ENCODE assay signal across 8 cellular contexts in the genomic region with DNA sequence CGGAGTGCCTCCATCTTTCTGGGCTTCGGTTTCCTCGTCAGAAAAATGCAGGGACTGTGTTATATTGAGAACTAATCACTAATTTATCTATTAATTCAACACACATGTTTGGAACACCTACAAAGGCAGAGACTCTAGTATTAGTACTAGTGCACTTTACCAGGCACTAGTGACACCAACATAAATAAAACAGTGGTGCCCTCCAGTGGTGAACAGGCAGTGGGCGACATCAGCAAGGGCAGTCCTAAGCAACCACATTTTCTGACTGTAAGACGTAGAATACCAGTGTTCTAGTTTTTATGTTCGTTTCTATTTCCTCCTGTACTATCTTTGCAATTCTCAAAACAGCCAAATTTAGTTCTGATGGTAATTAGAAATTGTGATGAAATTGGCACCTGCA.
A peak's percentile ranks its signal among the peaks of the same experiment; 100 is the strongest.
DNase-seq lines count a peak whose midpoint lies in the region; ATAC-seq and TF ChIP-seq lines count a peak whose summit lies in the region.

No MANE protein-coding gene starts in this region.

- H2BK15ac ChIP-seq in neuronal stem cell (ENCODE audit: low read length): no peak overlapping the region

- no peak overlapping the region for H4K91ac ChIP-seq in neuronal stem cell (ENCODE audit: low read depth, low read length, poor library complexity)

- H3K4ac ChIP-seq in neuronal stem cell (ENCODE audit: low read length): no peak overlapping the region

- no peaks in the 10 kb centered on the region for H3K79me1 ChIP-seq in neuronal stem cell (ENCODE audit: low read depth, low read length)

- no peaks in the 10 kb centered on the region for H3K27me3 ChIP-seq in PC-3 (ENCODE audit: low read length)
- no peaks in the 10 kb centered on the region for H3K27me3 ChIP-seq in colonic mucosa
- H3K27me3 ChIP-seq in neuronal stem cell (ENCODE audit: control insufficient read depth in 3 of 3, insufficient read depth in 3 of 3, low read depth in 1 of 3, low read length in 3 of 3): no peaks in the 10 kb centered on the region

- ATAC-seq in GM18907 (IDR thresholded peaks at IDR 0.05; ENCODE audit: unreplicated experiment) (peak; percentile 71), HG03196 (IDR thresholded peaks at IDR 0.05; ENCODE audit: unreplicated experiment) (peak; percentile 55), PC-3 (peak; percentile 42; the same call in 1 of the 2 replicates)

- H3K9ac ChIP-seq in PC-3 (ENCODE audit: low read length) (no peak overlapping the region), colonic mucosa (ENCODE audit: low read depth in 2 of 2, low read length in 2 of 2) (no peak overlapping the region), neuronal stem cell (ENCODE audit: low read depth, low read length, poor library complexity) (no peak overlapping the region)

- no peaks in the 10 kb centered on the region for H3F3A ChIP-seq in PC-3 (ENCODE audit: low read length, unreplicated experiment)

- H2AFZ ChIP-seq in PC-3 (ENCODE audit: low read length): no peak overlapping the region
- no peak overlapping the region for H2AFZ ChIP-seq in neuronal stem cell (ENCODE audit: low read length)

- no peak overlapping the region for H2BK12ac ChIP-seq in neuronal stem cell (ENCODE audit: low read length)

- H3K9me3 ChIP-seq in PC-3 (ENCODE audit: low read length): no peaks in the 10 kb centered on the region
- no peaks in the 10 kb centered on the region for H3K9me3 ChIP-seq in colonic mucosa
- no peaks in the 10 kb centered on the region for H3K9me3 ChIP-seq in neuronal stem cell (replicated peaks in 1 of 2; ENCODE audit: control insufficient read depth in 2 of 2, insufficient read depth in 1 of 2, low read depth in 1 of 2, low read length in 2 of 2)

- H3K27ac ChIP-seq in PC-3 (ENCODE audit: low read length): no peak overlapping the region
- no peak overlapping the region for H3K27ac ChIP-seq in colonic mucosa
- no peak overlapping the region for H3K27ac ChIP-seq in neuronal stem cell (replicated peaks; ENCODE audit: low read length)

- H3K4me1 ChIP-seq in PC-3 (ENCODE audit: insufficient read depth, low read length): peaks cover 14% of the 10 kb centered on the region
- H3K4me1 ChIP-seq in colonic mucosa: no peaks in the 10 kb centered on the region
- H3K4me1 ChIP-seq in neuronal stem cell (ENCODE audit: control insufficient read depth in 2 of 2, insufficient read depth in 1 of 2, low read depth in 1 of 2, low read length in 2 of 2): peaks cover 4 to 13% of the 10 kb centered on the region in 2 donors

- peaks cover 15% of the 10 kb centered on the region for H3K36me3 Mint-ChIP-seq in neural crest cell (ENCODE audit: low read depth)

- H3K36me3 ChIP-seq in PC-3 (ENCODE audit: low read depth, low read length): no peaks in the 10 kb centered on the region
- H3K36me3 ChIP-seq in colonic mucosa: no peaks in the 10 kb centered on the region
- H3K36me3 ChIP-seq in neuronal stem cell (replicated peaks in 1 of 2; ENCODE audit: control insufficient read depth in 2 of 2, insufficient read depth in 2 of 2, low read length in 2 of 2): peaks cover 15 to 58% of the 10 kb centered on the region in 2 donors

- intact Hi-C loops in PC-3 (cut with micrococcal nuclease): loop anchor here (5.0 kb wide), 1 partner anchor 119 kb away; the partner anchor contains the start of gene TBC1D9
- intact Hi-C loops in colonic mucosa (cut with DNase I): loop anchor here (5.0 kb wide), 1 partner anchor 41 kb away; no protein-coding TSS in a partner anchor

- TF ChIP-seq CTCF in PC-3 (conservative IDR thresholded peaks at IDR 0.05; ENCODE audit: low read depth, low read length) (peak; percentile 71), colonic mucosa (IDR thresholded peaks at IDR 0.05) (peak; percentile 57), neural crest cell (conservative IDR thresholded peaks at IDR 0.05) (peak; percentile 72)

- H3K4me3 Mint-ChIP-seq in neural crest cell: no peak overlapping the region

- H3K27ac Mint-ChIP-seq in neural crest cell (ENCODE audit: unreplicated experiment): no peak overlapping the region

- H3K14ac ChIP-seq in neuronal stem cell (ENCODE audit: low read length): no peak overlapping the region

- peaks cover 9% of the 10 kb centered on the region for H3K4me1 Mint-ChIP-seq in neural crest cell

- CTCF ChIA-PET in PC-3 (lab: Charles Lee): no interaction called here

- no peak overlapping the region for H2BK120ac ChIP-seq in neuronal stem cell (ENCODE audit: low read depth, low read length)

- WGBS in neuronal stem cell (ENCODE audit: extremely low coverage in 2 of 2, insufficient read length in 2 of 2, insufficient replicate concordance in 1 of 2), 2 donors: no CpG with 5 or more reads among the region's 6 CpGs

- H3K23ac ChIP-seq in neuronal stem cell (ENCODE audit: low read depth, low read length, poor library complexity): no peak overlapping the region

- no peaks in the 10 kb centered on the region for H3K9me3 Mint-ChIP-seq in neural crest cell

- H3K4me3 ChIP-seq in PC-3 (ENCODE audit: low read length) (no peak overlapping the region), colonic mucosa (no peak overlapping the region), neuronal stem cell (ENCODE audit: low read length in 2 of 2) (no peak overlapping the region)

- H3K27me3 Mint-ChIP-seq in neural crest cell (ENCODE audit: low read depth): no peaks in the 10 kb centered on the region

- H4K8ac ChIP-seq in neuronal stem cell (ENCODE audit: low read depth, low read length): no peak overlapping the region

- no peak overlapping the region for H2BK5ac ChIP-seq in neuronal stem cell (ENCODE audit: low read length)

- DNase-seq in DMS 273 (lab: John Stamatoyannopoulos, UW; ENCODE audit: unreplicated experiment) (peak; percentile 38), PC-3 (peak; percentile 36), colonic mucosa (peak; percentile 48), neural crest cell (ENCODE audit: low read depth, low spot score) (peak; percentile 28), NCI-H2196 treated with DMSO at 0.1 percent for 48 hours (lab: John Stamatoyannopoulos, UW; ENCODE audit: unreplicated experiment) (no peak), neuronal stem cell (ENCODE audit: low spot score) (no peak)

- H3K18ac ChIP-seq in neuronal stem cell (ENCODE audit: low read length): no peak overlapping the region

- no TSS peak for BruUV-seq in PC-3 (replicated peaks; lab: Mats Ljungman, UMichigan)

- POLR2A ChIA-PET in PC-3 (lab: Charles Lee; ENCODE audit: unreplicated experiment): no interaction called here

- H3K79me2 ChIP-seq in PC-3 (ENCODE audit: low read length): no peaks in the 10 kb centered on the region

- H4K20me1 ChIP-seq in PC-3 (ENCODE audit: low read length): no peaks in the 10 kb centered on the region

- no peaks in the 10 kb centered on the region for H3K9me2 ChIP-seq in PC-3 (replicated peaks; ENCODE audit: low read length)

- no peak overlapping the region for H2AK5ac ChIP-seq in neuronal stem cell (ENCODE audit: low read depth, low read length)

- H3K4me2 ChIP-seq in PC-3 (ENCODE audit: low read length): no peak overlapping the region
- no peak overlapping the region for H3K4me2 ChIP-seq in neuronal stem cell (ENCODE audit: insufficient read depth, low read length, poor library complexity, severe bottlenecking)

Comparison
In these comparisons a context has a peak if more than half of its experiments do, and no peak if none do; other contexts are left out.
1. DNase-seq: peak in DMS 273 (single experiment), PC-3 (single experiment), colonic mucosa (single experiment) and neural crest cell (single experiment); none in NCI-H2196 treated with DMSO at 0.1 percent for 48 hours (single experiment) and neuronal stem cell (single experiment).
2. Peak in every context shown above with its lines, with median percentiles within 50 percentile points of each other: ATAC-seq and CTCF ChIP-seq.